ENCODE assay signal across 15 cellular contexts in genomic region chr4:143374771-143375170, GRCh38.
"Had no signal": no experiment of that assay in that cellular context is flagged by ENCODE, and none has a peak within 500 bp of the region (broad histone marks: within the 10 kb centered on the region; RNA-seq: fewer than 3 reads in every experiment).

No MANE protein-coding gene starts in this region.

- H3K4me1 ChIP-seq: prostate gland had no signal

- H3K4me3 ChIP-seq: prostate gland, right lobe of liver, stomach had no signal

- DNase-seq: activated CD4-positive, alpha-beta T cell treated with anti-CD3 and anti-CD28 coated beads for 48 hours; activated CD8-positive, alpha-beta T cell treated with anti-CD3 and anti-CD28 coated beads for 36 hours; activated effector memory CD4-positive, alpha-beta T cell treated with Interleukin-2 at 50 U/mL for 16 hours; activated naive CD4-positive, alpha-beta T cell treated with anti-CD3 and anti-CD28 coated beads, Interleukin-2, amount 50 U/mL, for 16 hours; activated T-cell treated with anti-CD3 and anti-CD28 coated beads, Interleukin-2, amount 50 U/mL, for 4 hours; hippocampal formation; kidney; midbrain; right lobe of liver; stimulated activated CD4-positive, alpha-beta T cell treated with anti-CD3 and anti-CD28 coated beads, Interleukin-1b, Interleukin-23, amount 100 ng/mL, for 48 hours; stomach; T-helper 2 cell had no signal

- H3K27ac ChIP-seq: prostate gland, right lobe of liver had no signal

- H3K36me3 ChIP-seq: prostate gland, right lobe of liver, stomach had no signal

- H3K9me3 ChIP-seq: prostate gland, right lobe of liver, stomach had no signal

- H3K27ac Mint-ChIP-seq: activated CD8-positive, alpha-beta T cell treated with anti-CD3 and anti-CD28 coated beads for 36 hours had no signal

- H3K27me3 ChIP-seq: right lobe of liver, stomach had no signal

- H3K4me3 Mint-ChIP-seq: activated CD8-positive, alpha-beta T cell treated with anti-CD3 and anti-CD28 coated beads for 36 hours; activated T-cell treated with anti-CD3 and anti-CD28 coated beads, Interleukin-2, amount 50 U/mL, for 4 hours; WTC11 had no signal

- ATAC-seq: activated CD8-positive, alpha-beta T cell treated with anti-CD3 and anti-CD28 coated beads for 36 hours; activated T-cell treated with anti-CD3 and anti-CD28 coated beads, Interleukin-2, amount 50 U/mL, for 4 hours; esophagus mucosa had no signal

- H3K9me3 Mint-ChIP-seq: activated CD8-positive, alpha-beta T cell treated with anti-CD3 and anti-CD28 coated beads for 36 hours had no signal
